8 cellular contexts compared by ENCODE assay signal in the genomic region with DNA sequence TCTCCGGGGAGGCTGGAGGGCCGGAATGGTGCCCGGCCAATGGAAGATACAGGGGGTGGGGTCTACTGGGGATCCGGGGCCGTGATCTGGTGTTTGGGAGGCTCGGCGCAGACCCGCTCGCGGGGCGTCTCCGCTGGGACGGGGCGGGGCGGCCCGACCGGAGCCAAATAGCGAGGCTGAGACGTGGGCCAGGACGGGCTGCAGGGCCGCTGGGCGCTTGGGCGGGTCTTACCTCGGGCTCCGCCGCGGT. TPM values are rescaled to one million over a fixed set of nuclear protein-coding genes. Genes with fewer than 3 reads are reported as not detected.
A peak's percentile ranks its signal among the peaks of the same experiment; 100 is the strongest.
DNase-seq lines count a peak whose midpoint lies in the region; ATAC-seq and TF ChIP-seq lines count a peak whose summit lies in the region.

No MANE protein-coding gene starts in this region.

- peaks cover 29% of the 10 kb centered on the region for H3K4me1 Mint-ChIP-seq in activated naive CD4-positive, alpha-beta T cell treated with anti-CD3 and anti-CD28 coated beads, Interleukin-2, amount 10 ng/mL, durations not matched to agents 7 days and 5 days
- H3K4me1 Mint-ChIP-seq in progenitor cell of endocrine pancreas (ENCODE audit: low read depth) = peaks cover 34% of the 10 kb centered on the region

- H3K36me3 Mint-ChIP-seq in activated naive CD4-positive, alpha-beta T cell treated with anti-CD3 and anti-CD28 coated beads, Interleukin-2, amount 10 ng/mL, durations not matched to agents 7 days and 5 days = no peaks in the 10 kb centered on the region
- no peaks in the 10 kb centered on the region for H3K36me3 Mint-ChIP-seq in progenitor cell of endocrine pancreas (ENCODE audit: insufficient read depth)

- CTCF ChIA-PET in AG04449 (lab: Yijun Ruan, JAX) = interaction anchor here (0.6 kb wide), 1 partner anchor 13 kb away, joined by 3 read pairs; no protein-coding TSS in a partner anchor
- CTCF ChIA-PET in activated naive CD4-positive, alpha-beta T cell treated with anti-CD3 and anti-CD28 coated beads, Interleukin-2, amount 10 ng/mL, durations not matched to agents 7 days and 5 days (lab: Charles Lee) = no interaction called here

- H3K9ac ChIP-seq in SK-N-MC (ENCODE audit: insufficient read length) = peak overlapping the region; percentile 70

- peak overlapping the region; percentile 87 for H3K4me3 Mint-ChIP-seq in activated naive CD4-positive, alpha-beta T cell treated with anti-CD3 and anti-CD28 coated beads, Interleukin-2, amount 10 ng/mL, durations not matched to agents 7 days and 5 days
- H3K4me3 Mint-ChIP-seq in progenitor cell of endocrine pancreas (ENCODE audit: low read depth) = peak overlapping the region; percentile 98

- no peak for DNase-seq in AG04449 (ENCODE audit: low read depth, low spot score)
- DNase-seq in GM19238 (ENCODE audit: insufficient read length, low spot score) = peak; percentile 31
- no peak for DNase-seq in SK-N-MC (ENCODE audit: low read depth, low spot score)
- DNase-seq in activated naive CD4-positive, alpha-beta T cell treated with anti-CD3 and anti-CD28 coated beads, Interleukin-2, amount 10 ng/mL, durations not matched to agents 7 days and 5 days = peak; percentile 81
- peak; percentile 91 for DNase-seq in Right ventricle myocardium superior
- DNase-seq in progenitor cell of endocrine pancreas (ENCODE audit: low spot score, unreplicated experiment) = peak; percentile 54
- DNase-seq in NCI-H1105 (lab: John Stamatoyannopoulos, UW) = no peak

- H3K9me3 ChIP-seq in SK-N-MC (ENCODE audit: low read depth, low read length) = no peaks in the 10 kb centered on the region

- no peaks in the 10 kb centered on the region for H3K9me3 Mint-ChIP-seq in activated naive CD4-positive, alpha-beta T cell treated with anti-CD3 and anti-CD28 coated beads, Interleukin-2, amount 10 ng/mL, durations not matched to agents 7 days and 5 days
- H3K9me3 Mint-ChIP-seq in progenitor cell of endocrine pancreas (ENCODE audit: low read depth) = no peaks in the 10 kb centered on the region

- H3K4me3 ChIP-seq in AG04449 (ENCODE audit: low read depth, low read length) (peak overlapping the region; percentile 91), SK-N-MC (peak overlapping the region; percentile 84)

- H3K36me3 ChIP-seq in SK-N-MC (ENCODE audit: insufficient read depth, low read length) = no peaks in the 10 kb centered on the region

- POLR2A ChIA-PET in AG04449 (lab: Yijun Ruan, JAX) = interaction anchor here (1.3 kb wide), 1 partner anchor 10 kb away, joined by 4 read pairs; no protein-coding TSS in a partner anchor

- H3K27ac ChIP-seq in SK-N-MC = no peak overlapping the region

- H3K27me3 Mint-ChIP-seq in activated naive CD4-positive, alpha-beta T cell treated with anti-CD3 and anti-CD28 coated beads, Interleukin-2, amount 10 ng/mL, durations not matched to agents 7 days and 5 days = peaks cover 13% of the 10 kb centered on the region
- peaks cover 31% of the 10 kb centered on the region for H3K27me3 Mint-ChIP-seq in progenitor cell of endocrine pancreas

- TF ChIP-seq CTCF in AG04449 (IDR thresholded peaks at IDR 0.05; ENCODE audit: insufficient read depth, low read length, missing control alignments) (no peak), progenitor cell of endocrine pancreas (IDR thresholded peaks at IDR 0.05; ENCODE audit: unreplicated experiment) (no peak)

- peak overlapping the region; percentile 87 for H3K27ac Mint-ChIP-seq in activated naive CD4-positive, alpha-beta T cell treated with anti-CD3 and anti-CD28 coated beads, Interleukin-2, amount 10 ng/mL, durations not matched to agents 7 days and 5 days
- peak overlapping the region; percentile 85 for H3K27ac Mint-ChIP-seq in progenitor cell of endocrine pancreas

- intact Hi-C loops in Right ventricle myocardium superior (cut with DNase I) = no loop called here

- peak; percentile 54 for ATAC-seq in HG03342 (IDR thresholded peaks at IDR 0.05; ENCODE audit: unreplicated experiment)
- peak; percentile 82 for ATAC-seq in Right ventricle myocardium superior (ENCODE audit: poor library complexity)

RNA-seq across cellular contexts. Expression of a gene that starts 0.6 kb away (rescaled TPM):
- 32.7 TPM for total RNA-seq in Right ventricle myocardium superior
- total RNA-seq in progenitor cell of endocrine pancreas = 28.3 and 32.0 TPM in 2 replicates

RNA-seq across cellular contexts. Expression of a gene that starts 0.8 kb away (rescaled TPM):
- 6.3 TPM for total RNA-seq in Right ventricle myocardium superior
- 4.7 and 5.1 TPM in 2 replicates for total RNA-seq in progenitor cell of endocrine pancreas

Comparison
In these comparisons a context has a peak if more than half of its experiments do, and no peak if none do; other contexts are left out.
1. DNase-seq: peak in GM19238 (single experiment), activated naive CD4-positive, alpha-beta T cell treated with anti-CD3 and anti-CD28 coated beads, Interleukin-2, amount 10 ng/mL, durations not matched to agents 7 days and 5 days (single experiment), Right ventricle myocardium superior (single experiment) and progenitor cell of endocrine pancreas (single experiment); none in AG04449 (single experiment), SK-N-MC (single experiment) and NCI-H1105 (single experiment).